Comparison of ENCODE assay signal across 1 cellular context in genomic region chr10:13708256-13708990, GRCh38.
TF ChIP-seq lines count a peak whose summit lies in the region.

No MANE protein-coding gene starts in this region.

TF ChIP-seq in IMR-90, 13 proteins besides CTCF, POLR2A, EP300 and RAD21 (continued from another document):
- TF ChIP-seq ELK1 (IDR thresholded peaks at IDR 0.05; ENCODE audit: borderline replicate concordance, low read depth, low read length) (no peak), RCOR1 (IDR thresholded peaks at IDR 0.05; ENCODE audit: insufficient replicate concordance, low read length) (no peak), SMC3 (IDR thresholded peaks at IDR 0.05; ENCODE audit: low read depth, low read length) (no peak), MAFK (IDR thresholded peaks at IDR 0.05; ENCODE audit: low read depth, low read length) (no peak), FOS (IDR thresholded peaks at IDR 0.05; ENCODE audit: low read depth, low read length) (no peak), MXI1 (IDR thresholded peaks at IDR 0.05; ENCODE audit: borderline replicate concordance, low read depth, low read length) (no peak), CHD1 (IDR thresholded peaks at IDR 0.05; ENCODE audit: low read depth, low read length) (no peak), USF2 (IDR thresholded peaks at IDR 0.05; ENCODE audit: low read depth, low read length) (no peak), RFX5 (IDR thresholded peaks at IDR 0.05; ENCODE audit: low read depth, low read length) (no peak), MAZ (IDR thresholded peaks at IDR 0.05; ENCODE audit: borderline replicate concordance, low read depth, low read length) (no peak), CEBPB (IDR thresholded peaks at IDR 0.05; ENCODE audit: low read depth, low read length) (no peak), NFE2L2 (IDR thresholded peaks at IDR 0.05; ENCODE audit: low read depth, low read length) (no peak)
